In the genomic region with DNA sequence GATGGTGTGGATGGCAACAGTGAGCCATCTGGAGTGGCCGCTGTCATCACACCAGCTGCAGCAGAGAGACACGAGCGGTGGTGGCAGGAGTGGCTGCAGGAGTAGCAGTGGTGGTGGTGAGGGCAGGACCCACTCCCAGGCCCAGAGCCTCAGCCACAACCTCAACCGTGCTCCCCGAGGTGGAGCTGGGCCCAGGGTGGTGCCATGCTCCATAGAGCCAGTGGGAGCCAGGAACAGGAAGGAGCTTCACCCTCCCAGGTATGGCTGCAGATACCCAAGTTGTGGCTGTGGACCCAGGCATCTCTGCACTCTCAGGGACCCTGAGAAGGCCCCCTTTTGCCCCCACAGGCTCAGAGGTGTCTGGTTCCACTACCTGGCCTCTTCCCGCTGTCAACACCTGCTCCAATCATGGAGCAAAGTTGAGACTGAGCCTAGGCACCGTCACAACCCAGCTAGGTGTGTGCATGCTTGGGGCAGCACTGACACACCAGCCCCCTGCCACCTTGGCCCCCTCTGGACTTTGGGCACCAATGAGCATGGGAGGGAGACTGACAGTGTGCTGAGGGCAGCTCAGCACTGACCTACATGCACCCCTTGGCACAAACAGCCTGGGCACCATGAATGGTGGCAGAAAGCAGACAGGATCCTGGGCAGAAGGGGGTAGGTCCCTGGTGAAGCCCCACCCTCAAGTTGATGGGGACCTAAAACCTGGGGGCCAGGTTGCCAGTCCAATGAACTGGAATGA, we compare ENCODE assay signal across 18 cellular contexts.
"Had no signal": no experiment of that assay in that cellular context is flagged by ENCODE, and none has a peak within 500 bp of the region (broad histone marks: within the 10 kb centered on the region; RNA-seq: fewer than 3 reads in every experiment).

No MANE protein-coding gene starts in this region.

- H3K4me3 Mint-ChIP-seq: activated naive CD8-positive, alpha-beta T cell treated with anti-CD3 and anti-CD28 coated beads, Interleukin-2, amount 10 ng/mL, durations not matched to agents 7 days and 5 days; activated T-cell treated with anti-CD3 and anti-CD28 coated beads, Interleukin-2, amount 50 U/mL, for 4 hours; central memory CD8-positive, alpha-beta T cell; memory B cell; naive thymus-derived CD8-positive, alpha-beta T cell; stimulated activated naive B cell treated with anti-CD40 and anti-IgM and Interleukin-4, amounts not matched to agents 10 μg/mL and 1 μg/mL and 100 μg/mL, for 72 hours had no signal

- H3K36me3 Mint-ChIP-seq: activated naive CD8-positive, alpha-beta T cell treated with anti-CD3 and anti-CD28 coated beads, Interleukin-2, amount 10 ng/mL, durations not matched to agents 7 days and 5 days; naive thymus-derived CD8-positive, alpha-beta T cell had no signal

- H3K4me3 ChIP-seq: coronary artery, esophagus muscularis mucosa, hepatocyte, left ventricle myocardium inferior, SJCRH30, upper lobe of left lung had no signal

- H3K27me3 ChIP-seq: brain microvascular endothelial cell, esophagus muscularis mucosa, hepatocyte, upper lobe of left lung had no signal

- H3K9me3 Mint-ChIP-seq: central memory CD8-positive, alpha-beta T cell had no signal

- H3K27ac Mint-ChIP-seq: activated naive CD8-positive, alpha-beta T cell treated with anti-CD3 and anti-CD28 coated beads, Interleukin-2, amount 10 ng/mL, durations not matched to agents 7 days and 5 days; memory B cell; stimulated activated naive B cell treated with anti-CD40 and anti-IgM and Interleukin-4, amounts not matched to agents 10 μg/mL and 1 μg/mL and 100 μg/mL, for 72 hours had no signal

- H3K4me1 Mint-ChIP-seq: activated naive CD8-positive, alpha-beta T cell treated with anti-CD3 and anti-CD28 coated beads, Interleukin-2, amount 10 ng/mL, durations not matched to agents 7 days and 5 days; central memory CD8-positive, alpha-beta T cell; memory B cell; naive thymus-derived CD8-positive, alpha-beta T cell; stimulated activated naive B cell treated with anti-CD40 and anti-IgM and Interleukin-4, amounts not matched to agents 10 μg/mL and 1 μg/mL and 100 μg/mL, for 72 hours had no signal

- H3K27ac ChIP-seq: brain microvascular endothelial cell, coronary artery, esophagus muscularis mucosa, hepatocyte, left ventricle myocardium inferior, SJCRH30, upper lobe of left lung had no signal

- DNase-seq: activated CD4-positive, alpha-beta T cell treated with anti-CD3 and anti-CD28 coated beads for 48 hours; activated naive CD8-positive, alpha-beta T cell treated with anti-CD3 and anti-CD28 coated beads, Interleukin-2, amount 10 ng/mL, durations not matched to agents 7 days and 5 days; activated T-cell treated with anti-CD3 and anti-CD28 coated beads, Interleukin-2, amount 50 U/mL, for 4 hours; anterior cingulate cortex; brain microvascular endothelial cell; left ventricle myocardium inferior; nucleus accumbens; SJCRH30; stimulated activated CD4-positive, alpha-beta T cell treated with anti-CD3 and anti-CD28 coated beads, Interleukin-4, amount 100 ng/mL, for 1 hour; stimulated activated naive B cell treated with anti-CD40 and anti-IgM and Interleukin-4, amounts not matched to agents 10 μg/mL and 1 μg/mL and 100 μg/mL, for 72 hours; T-helper 2 cell; upper lobe of left lung had no signal

- H3K27me3 Mint-ChIP-seq: activated naive CD8-positive, alpha-beta T cell treated with anti-CD3 and anti-CD28 coated beads, Interleukin-2, amount 10 ng/mL, durations not matched to agents 7 days and 5 days had no signal

- H3K36me3 ChIP-seq: brain microvascular endothelial cell, esophagus muscularis mucosa, left ventricle myocardium inferior, SJCRH30, upper lobe of left lung had no signal

- ATAC-seq: activated T-cell treated with anti-CD3 and anti-CD28 coated beads, Interleukin-2, amount 50 U/mL, for 4 hours; naive thymus-derived CD8-positive, alpha-beta T cell; stimulated activated naive B cell treated with anti-CD40 and anti-IgM and Interleukin-4, amounts not matched to agents 10 μg/mL and 1 μg/mL and 100 μg/mL, for 72 hours had no signal
